1 cellular context compared by ENCODE assay signal in genomic region chr6:132512638-132513632, GRCh38.
TF ChIP-seq lines count a peak whose summit lies in the region.

Gene STX7 (minus strand): TSS chr6:132513116. CDS start chr6:132503530, 9,586 bp downstream.

TF ChIP-seq in SK-N-SH, 30 proteins besides CTCF, POLR2A, EP300 and RAD21 (continued from another document):
- TF ChIP-seq YY1 (IDR thresholded peaks at IDR 0.05; ENCODE audit: low read depth) (no peak), TEAD4 (IDR thresholded peaks at IDR 0.05; ENCODE audit: borderline replicate concordance, insufficient read depth) (no peak), EZH2phosphoT487 (IDR thresholded peaks at IDR 0.05; ENCODE audit: borderline replicate concordance, low read depth) (no peak), POLR2AphosphoS5 (IDR thresholded peaks at IDR 0.05; ENCODE audit: low read depth, low read length) (peak; percentile 79), REST (IDR thresholded peaks at IDR 0.05; ENCODE audit: low read depth, low read length) (no peak), ELF1 (IDR thresholded peaks at IDR 0.05) (peak; percentile 55), USF2 (IDR thresholded peaks at IDR 0.05; ENCODE audit: borderline replicate concordance, low read depth, low read length) (0 out of 2 replicates have a peak, but pooled peaks have one; percentile 9), NFIC (IDR thresholded peaks at IDR 0.05; ENCODE audit: borderline replicate concordance) (no peak), FOXM1 (IDR thresholded peaks at IDR 0.05; ENCODE audit: low read depth) (no peak), GATA2 (CRISPR knock-in tag; IDR thresholded peaks at IDR 0.05) (no peak), FOSL2 (IDR thresholded peaks at IDR 0.05; ENCODE audit: borderline replicate concordance, low read depth) (no peak), MXI1 (IDR thresholded peaks at IDR 0.05; ENCODE audit: low read depth, low read length) (no peak; the same call in 1 of the 2 replicates), TAF1 (IDR thresholded peaks at IDR 0.05; ENCODE audit: borderline replicate concordance, low read depth, low read length) (no peak), RFX5 (IDR thresholded peaks at IDR 0.05; ENCODE audit: low read length) (no peak), USF1 (IDR thresholded peaks at IDR 0.05; ENCODE audit: borderline replicate concordance, low read depth) (peak; percentile 55; the same call in 1 of the 2 replicates), RXRA (IDR thresholded peaks at IDR 0.05; ENCODE audit: borderline replicate concordance, low read depth) (no peak)
